In the genomic region with DNA sequence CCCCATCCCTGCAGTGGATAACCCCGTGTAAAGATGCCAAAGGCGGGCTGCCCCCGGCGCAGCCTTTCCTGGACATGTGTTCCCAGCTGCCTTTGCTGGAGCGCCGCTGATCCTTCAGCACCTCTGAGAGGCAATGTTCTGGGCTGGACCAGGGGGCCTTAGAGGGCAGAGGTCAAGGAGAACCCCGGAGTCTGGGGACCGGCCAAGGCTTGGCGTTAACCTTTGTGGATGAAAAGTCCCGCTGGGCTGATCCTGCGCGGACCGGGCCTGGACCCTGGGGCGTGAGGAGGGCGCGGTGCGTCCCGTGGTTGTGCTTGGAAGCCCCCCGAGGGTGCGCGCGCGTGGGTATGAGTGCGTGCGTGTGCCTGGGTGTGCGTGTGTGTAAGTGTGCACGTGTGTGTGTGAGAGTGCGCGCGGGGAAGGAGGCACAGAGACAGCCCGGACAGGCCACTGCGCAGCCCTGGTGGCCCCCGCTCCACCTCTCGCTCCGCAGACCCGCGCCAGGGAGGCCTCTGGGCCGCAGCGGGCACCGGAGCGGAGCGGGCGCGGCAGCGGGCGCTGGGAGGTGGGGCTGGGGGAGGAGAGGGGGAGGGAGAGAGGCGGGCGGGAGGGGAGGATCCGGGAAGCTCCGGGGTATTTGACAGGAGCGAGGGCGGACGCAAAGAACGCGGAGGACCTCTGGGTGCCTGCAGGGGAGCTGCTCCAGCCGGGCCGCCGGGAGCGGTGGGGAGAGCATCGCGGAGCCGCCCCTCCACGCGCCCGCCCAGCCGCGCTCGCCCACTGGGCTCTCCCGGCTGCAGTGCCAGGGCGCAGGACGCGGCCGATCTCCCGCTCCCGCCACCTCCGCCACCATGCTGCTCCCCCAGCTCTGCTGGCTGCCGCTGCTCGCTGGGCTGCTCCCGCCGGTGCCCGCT, we compare ENCODE assay signal across 9 cellular contexts. TPM values are rescaled to one million over a fixed set of nuclear protein-coding genes. Genes with fewer than 3 reads are reported as not detected.
DNase-seq lines count a peak whose midpoint lies in the region; ATAC-seq lines count a peak whose summit lies in the region.
"Had no signal": no experiment of that assay in that cellular context is flagged by ENCODE, and none has a peak within 500 bp of the region (broad histone marks: within the 10 kb centered on the region; RNA-seq: fewer than 3 reads in every experiment).

A gene with protein sequence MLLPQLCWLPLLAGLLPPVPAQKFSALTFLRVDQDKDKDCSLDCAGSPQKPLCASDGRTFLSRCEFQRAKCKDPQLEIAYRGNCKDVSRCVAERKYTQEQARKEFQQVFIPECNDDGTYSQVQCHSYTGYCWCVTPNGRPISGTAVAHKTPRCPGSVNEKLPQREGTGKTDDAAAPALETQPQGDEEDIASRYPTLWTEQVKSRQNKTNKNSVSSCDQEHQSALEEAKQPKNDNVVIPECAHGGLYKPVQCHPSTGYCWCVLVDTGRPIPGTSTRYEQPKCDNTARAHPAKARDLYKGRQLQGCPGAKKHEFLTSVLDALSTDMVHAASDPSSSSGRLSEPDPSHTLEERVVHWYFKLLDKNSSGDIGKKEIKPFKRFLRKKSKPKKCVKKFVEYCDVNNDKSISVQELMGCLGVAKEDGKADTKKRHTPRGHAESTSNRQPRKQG (plus strand): TSS at position 665 of the 914 bp plus-strand sequence. CDS start 187 bp downstream, at position 852.

- H3K27me3 ChIP-seq in esophagus (ENCODE audit: control insufficient read depth in 1 of 2, insufficient read depth in 2 of 2, low read length in 2 of 2), result peaks cover 0 to 3% of the 10 kb centered on the region in 2 donors
- peaks cover 6 to 13% of the 10 kb centered on the region in 2 donors for H3K27me3 ChIP-seq in mucosa of rectum (ENCODE audit: control insufficient read depth in 2 of 2, insufficient read depth in 2 of 2, low read length in 2 of 2)

- DNase-seq in NCI-H2107 (lab: John Stamatoyannopoulos, UW) (peak; percentile 61), NCI-H2107 treated with DMSO at 0.1 percent for 48 hours (lab: John Stamatoyannopoulos, UW; ENCODE audit: unreplicated experiment) (no peak), ureter (ENCODE audit: low spot score) (no peak)
- DNase-seq in stimulated activated naive CD4-positive, alpha-beta T cell (lab: John Stamatoyannopoulos, UW), result no peak
- DNase-seq: activated naive CD4-positive, alpha-beta T cell treated with anti-CD3 and anti-CD28 coated beads, Interleukin-2, amount 10 ng/mL, durations not matched to agents 7 days and 5 days had no signal

- peaks cover 0 to 3% of the 10 kb centered on the region in 2 donors for H3K9me3 ChIP-seq in esophagus (ENCODE audit: control insufficient read depth in 2 of 2, insufficient read depth in 1 of 2, low read depth in 1 of 2, low read length in 1 of 2)
- H3K9me3 ChIP-seq in mucosa of rectum (ENCODE audit: control insufficient read depth in 2 of 2, low read length in 2 of 2), result no peaks in the 10 kb centered on the region

- H3K36me3 ChIP-seq in esophagus (ENCODE audit: control insufficient read depth in 2 of 2, insufficient read depth in 2 of 2, low read length in 1 of 2) (no peaks in the 10 kb centered on the region), mucosa of rectum (ENCODE audit: control insufficient read depth in 2 of 2, insufficient read depth in 2 of 2, low read length in 2 of 2) (no peaks in the 10 kb centered on the region)

- WGBS in esophagus, 2 donors, result 7 to 8% methylated on average over 59 to 81 of the region's 81 CpGs

- no peaks in the 10 kb centered on the region for H3K4me1 ChIP-seq in esophagus (ENCODE audit: control insufficient read depth in 2 of 2, insufficient read depth in 2 of 2, low read length in 1 of 2)
- peaks cover 0 to 6% of the 10 kb centered on the region in 2 donors for H3K4me1 ChIP-seq in mucosa of rectum (ENCODE audit: control insufficient read depth in 2 of 2, insufficient read depth in 2 of 2, low read length in 2 of 2)

- H3K9ac ChIP-seq in mucosa of rectum (ENCODE audit: low read depth in 1 of 2, low read length in 2 of 2), result peak within 1 kb of the TSS in 1 of 2 donors; percentile 55

- peak within 1 kb of the TSS; percentile 46 to 47 for H3K4me3 ChIP-seq in esophagus (ENCODE audit: low read depth in 1 of 2, low read length in 2 of 2)
- peak within 1 kb of the TSS; percentile 53 to 58 for H3K4me3 ChIP-seq in mucosa of rectum (ENCODE audit: low read length in 2 of 2)

- ATAC-seq in GM19397 (IDR thresholded peaks at IDR 0.05; ENCODE audit: unreplicated experiment) (no peak), GM21786 (IDR thresholded peaks at IDR 0.05; ENCODE audit: unreplicated experiment) (no peak)

- H3K27ac ChIP-seq in esophagus (ENCODE audit: low read depth in 2 of 2, low read length in 1 of 2) (peak within 1 kb of the TSS in 1 of 2 donors; percentile 34), mucosa of rectum (ENCODE audit: low read depth in 2 of 2, low read length in 2 of 2) (no peak within 1 kb of the TSS)

RNA-seq across cellular contexts. Expression of the gene that starts here (rescaled TPM):
- 10 to 100 TPM in 1 of 2 donors, 1 to 10 TPM in 1; 4.6 to 14.4 TPM for polyA plus RNA-seq in esophagus
- total RNA-seq in ureter, result 26.1 TPM
